In the genomic region with DNA sequence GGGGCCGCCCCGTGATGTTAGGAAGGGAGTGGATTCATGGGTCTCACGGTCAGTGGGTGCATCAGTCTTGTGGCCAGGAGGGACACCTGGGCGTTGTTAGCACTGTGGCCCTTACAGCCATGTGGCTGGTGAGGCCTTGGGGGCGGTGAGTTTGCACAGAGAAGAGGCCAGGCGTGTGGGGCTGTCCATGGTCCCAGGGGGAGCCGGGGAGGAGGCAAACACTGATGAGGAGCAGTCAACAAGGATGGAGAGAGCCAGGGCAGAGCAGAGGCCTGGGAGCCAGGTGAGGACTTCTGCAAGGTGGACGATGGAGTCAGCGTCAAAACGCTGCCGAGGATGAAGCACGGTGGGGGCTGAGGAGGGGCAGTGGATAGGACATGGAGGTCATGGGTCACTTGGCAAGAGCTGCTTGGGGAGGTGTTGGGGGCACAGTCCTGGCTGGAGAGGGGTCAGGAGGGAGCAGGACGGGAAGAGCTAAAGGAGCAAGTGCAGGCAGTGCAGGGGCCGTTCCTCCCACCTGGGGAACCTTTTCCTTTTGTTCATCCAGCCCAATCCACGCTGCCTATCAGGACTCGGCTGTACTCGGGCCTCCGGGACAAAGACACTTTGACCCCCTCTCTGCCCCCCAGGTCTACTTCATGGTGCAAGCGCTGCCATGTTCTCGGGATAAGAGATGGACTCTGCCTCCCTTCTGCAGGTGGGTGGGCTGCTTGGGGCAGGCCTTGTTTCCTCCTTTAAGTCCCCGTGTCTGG, we compare ENCODE assay signal across 15 cellular contexts.
"Had no signal": no experiment of that assay in that cellular context is flagged by ENCODE, and none has a peak within 500 bp of the region (broad histone marks: within the 10 kb centered on the region; RNA-seq: fewer than 3 reads in every experiment).

No MANE protein-coding gene starts in this region.

- H3K36me3 Mint-ChIP-seq: naive thymus-derived CD8-positive, alpha-beta T cell had no signal

- DNase-seq: colonic mucosa; dermis blood vessel endothelial cell; erythroblast; foreskin keratinocyte; left colon; mammary epithelial cell; mucosa of descending colon; naive thymus-derived CD8-positive, alpha-beta T cell; ovary; right cardiac atrium; small intestine; stimulated activated CD4-positive, alpha-beta T cell treated with anti-CD3 and anti-CD28 coated beads, Interleukin-12 subunit alpha, Interleukin-12 subunit beta, amount 100 ng/mL, for 4 hours; stimulated activated naive CD4-positive, alpha-beta T cell; trophoblast cell had no signal

- H3K9me3 Mint-ChIP-seq: naive thymus-derived CD8-positive, alpha-beta T cell had no signal

- H3K4me1 Mint-ChIP-seq: naive thymus-derived CD8-positive, alpha-beta T cell; neural crest cell had no signal

- H3K4me3 Mint-ChIP-seq: naive thymus-derived CD8-positive, alpha-beta T cell; neural crest cell had no signal

- ATAC-seq: foreskin keratinocyte; left colon; mucosa of descending colon; naive thymus-derived CD8-positive, alpha-beta T cell; right cardiac atrium had no signal
